In the genomic region with DNA sequence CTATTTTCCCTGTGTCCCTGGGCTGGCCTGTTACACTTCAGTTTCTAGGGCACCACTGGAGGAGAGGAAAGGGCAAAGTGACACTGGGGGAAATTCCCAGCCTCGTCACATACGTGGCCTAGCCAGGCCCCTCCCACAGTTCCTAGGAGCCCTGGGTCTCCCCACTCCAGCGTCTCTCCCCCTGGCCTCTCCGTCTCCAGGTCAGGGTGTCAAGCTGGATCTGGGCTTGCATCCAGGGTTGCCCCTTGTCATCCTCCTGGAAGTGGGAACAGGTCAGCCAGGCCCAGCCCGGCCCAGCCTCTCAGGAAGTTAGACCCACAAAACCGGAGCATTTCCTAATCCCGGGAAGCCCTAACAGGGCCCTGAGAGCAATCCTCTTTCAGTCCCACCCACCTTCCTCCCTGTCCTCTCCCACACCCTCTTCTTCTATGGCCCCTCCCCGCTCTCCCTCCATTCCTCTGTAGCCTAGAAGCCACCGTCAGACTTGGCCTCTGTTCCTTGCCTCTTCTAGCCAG, we compare ENCODE assay signal across 8 cellular contexts. TPM values are rescaled to one million over a fixed set of nuclear protein-coding genes. Genes with fewer than 3 reads are reported as not detected.
A peak's percentile ranks its signal among the peaks of the same experiment; 100 is the strongest.
DNase-seq lines count a peak whose midpoint lies in the region; ATAC-seq and TF ChIP-seq lines count a peak whose summit lies in the region.

No MANE protein-coding gene starts in this region.

- TF ChIP-seq POLR2A in GM18505 (IDR thresholded peaks at IDR 0.05; ENCODE audit: borderline replicate concordance, extremely low read depth, insufficient read depth, insufficient read length): peak; percentile 43

- H3K4me3 ChIP-seq in epithelial cell of esophagus (ENCODE audit: low read length): no peak overlapping the region

- TF ChIP-seq CTCF in epithelial cell of esophagus (IDR thresholded peaks at IDR 0.05; ENCODE audit: insufficient read depth, low read depth, low read length, missing control alignments): no peak

- H3K4me1 Mint-ChIP-seq in T-helper 17 cell: peaks cover 42% of the 10 kb centered on the region

- no peaks in the 10 kb centered on the region for H3K9me3 ChIP-seq in T-helper 17 cell (ENCODE audit: control insufficient read depth, low read length, poor library complexity, severe bottlenecking)

- H3K27me3 Mint-ChIP-seq in T-helper 17 cell: no peaks in the 10 kb centered on the region

- peaks cover 3% of the 10 kb centered on the region for H3K36me3 Mint-ChIP-seq in T-helper 17 cell (ENCODE audit: low read depth)

- DNase-seq in T-helper 17 cell (peak; percentile 52 to 63 (median 59)), epithelial cell of esophagus (ENCODE audit: low read depth) (peak; percentile 70), renal cortical epithelial cell (ENCODE audit: low read depth) (peak; percentile 77), hippocampal formation (lab: John Stamatoyannopoulos, UW) (no peak), NCI-H1436 (lab: John Stamatoyannopoulos, UW) (no peak), NCI-H69 (lab: John Stamatoyannopoulos, UW) (no peak), nucleus accumbens (lab: John Stamatoyannopoulos, UW) (no peak)

- H3K27ac Mint-ChIP-seq in T-helper 17 cell: peak overlapping the region; percentile 100

- H3K4me3 Mint-ChIP-seq in T-helper 17 cell: peak overlapping the region; percentile 95

- ATAC-seq in GM18505 (IDR thresholded peaks at IDR 0.05; ENCODE audit: unreplicated experiment) (no peak), T-helper 17 cell (peak; percentile 40)

RNA-seq across cellular contexts. Expression of a gene that starts 4.7 kb away (rescaled TPM):
- 100 to 1,000 TPM; 227 to 245 TPM for total RNA-seq in T-helper 17 cell
- 402 and 506 TPM in 2 replicates for total RNA-seq in renal cortical epithelial cell

Comparison
In these comparisons a context has a peak if more than half of its experiments do, and no peak if none do; other contexts are left out.
1. DNase-seq: peak in T-helper 17 cell (3 of 3), epithelial cell of esophagus (single experiment) and renal cortical epithelial cell (single experiment); none in hippocampal formation (0 of 2), NCI-H1436 (single experiment), NCI-H69 (single experiment) and nucleus accumbens (0 of 56).